ENCODE assay signal across 1 cellular context in genomic region chr7:192701-193536, GRCh38.
TF ChIP-seq lines count a peak whose summit lies in the region.

No MANE protein-coding gene starts in this region.

TF ChIP-seq in endothelial cell of umbilical vein, 7 proteins besides CTCF, POLR2A, EP300 and RAD21 (continued from another document):
- TF ChIP-seq GATA2 (IDR thresholded peaks at IDR 0.05; ENCODE audit: insufficient read depth, insufficient read length, low read depth, low read length) = no peak
- TF ChIP-seq EZH2 (IDR thresholded peaks at IDR 0.05; ENCODE audit: borderline replicate concordance, low read depth, low read length, severe bottlenecking) = no peak
